Comparison of ENCODE assay signal across 9 cellular contexts in genomic region chr20:23125625-23126191, GRCh38. TPM values are rescaled to one million over a fixed set of nuclear protein-coding genes. Genes with fewer than 3 reads are reported as not detected.
A peak's percentile ranks its signal among the peaks of the same experiment; 100 is the strongest.
DNase-seq lines count a peak whose midpoint lies in the region; ATAC-seq, FAIRE-seq and TF ChIP-seq lines count a peak whose summit lies in the region.
"Had no signal": no experiment of that assay in that cellular context is flagged by ENCODE, and none has a peak within 500 bp of the region (broad histone marks: within the 10 kb centered on the region; RNA-seq: fewer than 3 reads in every experiment).

No MANE protein-coding gene starts in this region.

- H3K4me3 ChIP-seq in adipocyte (ENCODE audit: low read length) = no peak overlapping the region
- H3K4me3 ChIP-seq in kidney (ENCODE audit: low read length in 2 of 2) = no peak overlapping the region
- no peak overlapping the region for H3K4me3 ChIP-seq in upper lobe of right lung

- H3K36me3 ChIP-seq in adipocyte (ENCODE audit: control insufficient read depth, insufficient read depth, low read length, severe bottlenecking) (no peaks in the 10 kb centered on the region), kidney (ENCODE audit: control insufficient read depth in 1 of 2, insufficient read depth in 2 of 2, low read length in 2 of 2) (no peaks in the 10 kb centered on the region), upper lobe of right lung (no peaks in the 10 kb centered on the region)

- H3K4me1 ChIP-seq in adipocyte (ENCODE audit: control insufficient read depth, insufficient read depth, low read length) = peaks cover 26% of the 10 kb centered on the region
- no peaks in the 10 kb centered on the region for H3K4me1 ChIP-seq in kidney (ENCODE audit: control insufficient read depth in 1 of 2, insufficient read depth in 1 of 2, low read depth in 1 of 2, low read length in 2 of 2)
- peaks cover 23% of the 10 kb centered on the region for H3K4me1 ChIP-seq in upper lobe of right lung

- ATAC-seq in upper lobe of right lung (peak; percentile 85), GM19328 (IDR thresholded peaks at IDR 0.05; ENCODE audit: unreplicated experiment) (no peak), HG02623 (IDR thresholded peaks at IDR 0.05; ENCODE audit: unreplicated experiment) (no peak)

- H3K9ac ChIP-seq in adipocyte (ENCODE audit: low read length) (no peak overlapping the region), kidney (ENCODE audit: low read length in 2 of 2) (no peak overlapping the region)

- no peaks in the 10 kb centered on the region for H3K9me3 ChIP-seq in adipocyte (ENCODE audit: control insufficient read depth, low read length)
- H3K9me3 ChIP-seq in kidney (ENCODE audit: control insufficient read depth in 1 of 2, low read length in 2 of 2) = no peaks in the 10 kb centered on the region
- H3K9me3 ChIP-seq in upper lobe of right lung = no peaks in the 10 kb centered on the region

- H3K27me3 ChIP-seq in adipocyte (replicated peaks; ENCODE audit: control insufficient read depth, insufficient read depth, low read length) (no peaks in the 10 kb centered on the region), upper lobe of right lung (no peaks in the 10 kb centered on the region)

- H3K27ac ChIP-seq in kidney (ENCODE audit: low read depth in 2 of 2, low read length in 2 of 2) = no peak overlapping the region
- H3K27ac ChIP-seq in upper lobe of right lung = peak overlapping the region; percentile 58

- TF ChIP-seq CTCF in kidney (IDR thresholded peaks at IDR 0.05; ENCODE audit: borderline replicate concordance, extremely low read depth, insufficient read depth) = no peak
- TF ChIP-seq CTCF in upper lobe of right lung (IDR thresholded peaks at IDR 0.05) = no peak

- FAIRE-seq in kidney (lab: Jason Lieb, UNC) = no peak

- intact Hi-C loops in kidney (cut with DNase I) = no loop called here
- intact Hi-C loops in upper lobe of right lung (cut with DNase I) = no loop called here

- peak; percentile 77 for DNase-seq in NK-92 treated with Interleukin-12 subunit alpha and Interleukin-12 subunit beta, amount 100 ng/mL, for 24 hours (lab: John Stamatoyannopoulos, UW)
- DNase-seq in NK-92 (lab: John Stamatoyannopoulos, UW; ENCODE audit: unreplicated experiment) (no peak), adipocyte (ENCODE audit: low read depth) (peak; percentile 62), kidney (peak; percentile 71), upper lobe of right lung (peak; percentile 74), SW480 (ENCODE audit: low spot score) (no peak)
- DNase-seq: T1000 had no signal

RNA-seq across cellular contexts. Expression of gene CD93, which starts 39.6 kb away (rescaled TPM):
- total RNA-seq in kidney = 104 TPM
- polyA plus RNA-seq in kidney (ENCODE audit: insufficient read depth, low read depth, low replicate concordance) = 9.9 TPM
- total RNA-seq in upper lobe of right lung = 160 TPM

Comparison
In these comparisons a context has a peak if more than half of its experiments do, and no peak if none do; other contexts are left out.
1. DNase-seq: peak in NK-92 treated with Interleukin-12 subunit alpha and Interleukin-12 subunit beta, amount 100 ng/mL, for 24 hours (single experiment), adipocyte (single experiment), kidney (single experiment) and upper lobe of right lung (single experiment); none in NK-92 (single experiment) and SW480 (single experiment).